33 cellular contexts compared by ENCODE assay signal in the genomic region with DNA sequence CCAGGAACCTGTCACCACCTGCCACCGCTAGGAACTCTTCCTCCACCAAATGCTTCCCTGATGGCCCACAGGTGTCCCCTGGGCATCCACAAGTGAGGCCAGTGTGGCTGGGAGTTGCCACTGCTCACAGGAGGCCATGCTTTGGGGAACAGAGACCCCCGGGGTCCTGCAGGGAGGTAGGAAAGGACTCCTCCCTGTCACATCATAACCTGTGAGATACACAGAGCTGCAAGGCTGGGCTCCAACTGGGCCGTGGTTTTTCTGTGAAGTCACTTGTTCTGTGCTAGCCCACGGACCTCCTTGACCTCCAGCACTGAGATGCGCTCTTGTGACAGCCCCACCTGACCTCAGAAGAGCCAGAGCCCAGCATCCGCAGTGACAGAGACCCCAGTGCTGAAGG.
"Had no signal": no experiment of that assay in that cellular context is flagged by ENCODE, and none has a peak within 500 bp of the region (broad histone marks: within the 10 kb centered on the region; RNA-seq: fewer than 3 reads in every experiment).

No MANE protein-coding gene starts in this region.

- FAIRE-seq: astrocyte, bronchial epithelial cell, TTC549 had no signal

- DNase-seq: activated B cell treated with CpG ODN at 0.5 μM for 24 hours; activated CD4-positive, alpha-beta memory T cell treated with anti-CD3 and anti-CD28 coated beads for 36 hours; activated CD4-positive, alpha-beta T cell treated with anti-CD3 and anti-CD28 coated beads for 4 hours; activated CD4-positive, alpha-beta T cell treated with anti-CD3 and anti-CD28 coated beads, Interleukin-2, amount 10 ng/mL, durations not matched to agents 24 days and 14 days; activated CD4-positive, alpha-beta T cell treated with anti-CD3 and anti-CD28 coated beads, Interleukin-2, amount 50 U/mL, for 1 hour; activated CD4-positive, alpha-beta T cell treated with anti-CD3 and anti-CD28 coated beads, Interleukin-2, amount 50 U/mL, for 4 hours; activated CD4-positive, CD25-positive, alpha-beta regulatory T cell treated with anti-CD3 and anti-CD28 coated beads, Interleukin-2, amount 50 U/mL, for 72 hours; activated CD8-positive, alpha-beta memory T cell treated with anti-CD3 and anti-CD28 coated beads, Interleukin-2, amount 50 U/mL, for 4 hours; activated CD8-positive, alpha-beta T cell treated with anti-CD3 and anti-CD28 coated beads for 36 hours; activated effector memory CD4-positive, alpha-beta T cell treated with anti-CD3 and anti-CD28 coated beads, Interleukin-2, amount 50 U/mL, for 16 hours; activated gamma-delta T cell treated with Interleukin-2 at 50 U/mL for 16 hours; activated naive CD4-positive, alpha-beta T cell; activated naive CD4-positive, alpha-beta T cell treated with anti-CD3 and anti-CD28 coated beads for 36 hours; activated naive CD4-positive, alpha-beta T cell treated with anti-CD3 and anti-CD28 coated beads, Interleukin-2, amount 50 U/mL, for 16 hours; activated naive CD8-positive, alpha-beta T cell treated with anti-CD3 and anti-CD28 coated beads for 36 hours; activated T-cell treated with anti-CD3 and anti-CD28 coated beads for 4 hours; activated T-cell treated with anti-CD3 and anti-CD28 coated beads, Interleukin-2, amount 50 U/mL, for 1 hour; activated T-cell treated with anti-CD3 and anti-CD28 coated beads, Interleukin-2, amount 50 U/mL, for 4 hours; activated T-cell treated with anti-CD3 and anti-CD28 coated beads, Interleukin-2, amount 50 U/mL, for 72 hours; amniotic stem cell; aorta; caudate nucleus; T-cell; T-helper 17 cell; T1000 had no signal

- ATAC-seq: activated CD8-positive, alpha-beta T cell treated with anti-CD3 and anti-CD28 coated beads for 36 hours; activated naive CD4-positive, alpha-beta T cell treated with anti-CD3 and anti-CD28 coated beads, Interleukin-2, amount 50 U/mL, for 72 hours; activated T-cell treated with anti-CD3 and anti-CD28 coated beads, Interleukin-2, amount 50 U/mL, for 4 hours; activated T-cell treated with anti-CD3 and anti-CD28 coated beads, Interleukin-2, amount 50 U/mL, for 72 hours; activated T-helper 17 cell treated with anti-CD3 and anti-CD28 coated beads, Interleukin-2, amount 50 U/mL, for 72 hours; T-cell; T-helper 17 cell had no signal

- H3K4me1 ChIP-seq: adrenal gland had no signal

- H3K36me3 ChIP-seq: adrenal gland, cardiac muscle cell had no signal

- H3K4me3 ChIP-seq: adrenal gland, cardiac muscle cell had no signal

- H3K9me3 ChIP-seq: adrenal gland had no signal

- H3K27me3 ChIP-seq: adrenal gland, cardiac muscle cell had no signal

- H3K27ac ChIP-seq: adrenal gland, cardiac muscle cell, VCaP had no signal
